In genomic region chr7:100832281-100832633, GRCh38 we compare ENCODE assay signal across 23 cellular contexts.
"Had no signal": no experiment of that assay in that cellular context is flagged by ENCODE, and none has a peak within 500 bp of the region (broad histone marks: within the 10 kb centered on the region; RNA-seq: fewer than 3 reads in every experiment).

No MANE protein-coding gene starts in this region.

- H3K27me3 Mint-ChIP-seq: type B pancreatic cell had no signal

- H3K4me3 ChIP-seq: esophagus muscularis mucosa, gastrocnemius medialis, neural progenitor cell, psoas muscle, spleen, uterus had no signal

- H3K4me2 ChIP-seq: neural progenitor cell had no signal

- H3K9me3 ChIP-seq: esophagus muscularis mucosa, gastrocnemius medialis, psoas muscle, spleen, uterus had no signal

- H3K9me3 Mint-ChIP-seq: central memory CD8-positive, alpha-beta T cell; dendritic cell treated with granulocyte-macrophage colony-stimulating factor and Interleukin-4, amounts not matched to agents 40 ng/mL and 50 ng/mL, for 4 days; effector memory CD8-positive, alpha-beta T cell; naive thymus-derived CD8-positive, alpha-beta T cell; neural progenitor cell; stimulated activated memory B cell treated with anti-CD40 and anti-IgM and Interleukin-4, amounts not matched to agents 10 μg/mL and 1 μg/mL and 100 μg/mL, for 72 hours; stimulated activated naive CD8-positive, alpha-beta T cell treated with anti-CD3 and anti-CD28 coated beads, Interleukin-15, amount 100 ng/mL, for 72 hours; type B pancreatic cell had no signal

- H3K9ac ChIP-seq: neural progenitor cell, parathyroid adenoma had no signal

- H3K36me3 ChIP-seq: esophagus muscularis mucosa, gastrocnemius medialis, neural progenitor cell, spleen, uterus had no signal

- H3K27ac Mint-ChIP-seq: dendritic cell treated with granulocyte-macrophage colony-stimulating factor and Interleukin-4, amounts not matched to agents 40 ng/mL and 50 ng/mL, for 4 days; effector memory CD8-positive, alpha-beta T cell; naive thymus-derived CD8-positive, alpha-beta T cell; neural progenitor cell; stimulated activated memory B cell treated with anti-CD40 and anti-IgM and Interleukin-4, amounts not matched to agents 10 μg/mL and 1 μg/mL and 100 μg/mL, for 72 hours; stimulated activated naive CD8-positive, alpha-beta T cell treated with anti-CD3 and anti-CD28 coated beads, Interleukin-15, amount 100 ng/mL, for 72 hours had no signal

- H3K36me3 Mint-ChIP-seq: neural progenitor cell; stimulated activated memory B cell treated with anti-CD40 and anti-IgM and Interleukin-4, amounts not matched to agents 10 μg/mL and 1 μg/mL and 100 μg/mL, for 72 hours; type B pancreatic cell had no signal

- ATAC-seq: effector memory CD8-positive, alpha-beta T cell; gastrocnemius medialis; naive thymus-derived CD8-positive, alpha-beta T cell; psoas muscle; sciatic nerve; stimulated activated memory B cell treated with anti-CD40 and anti-IgM and Interleukin-4, amounts not matched to agents 10 μg/mL and 1 μg/mL and 100 μg/mL, for 72 hours; stimulated activated naive CD8-positive, alpha-beta T cell treated with anti-CD3 and anti-CD28 coated beads, Interleukin-15, amount 100 ng/mL, for 72 hours had no signal

- H2AFZ ChIP-seq: neural progenitor cell, parathyroid adenoma had no signal

- H3K27ac ChIP-seq: epithelial cell of prostate, esophagus muscularis mucosa, gastrocnemius medialis, neural progenitor cell, parathyroid adenoma, psoas muscle, spleen, uterus had no signal

- H3K79me2 ChIP-seq: parathyroid adenoma had no signal

- H3K27me3 ChIP-seq: esophagus muscularis mucosa, neural progenitor cell, uterus had no signal

- DNase-seq: effector memory CD8-positive, alpha-beta T cell; gastrocnemius medialis; mammary epithelial cell; naive thymus-derived CD8-positive, alpha-beta T cell; nucleus accumbens; retina; spleen; stimulated activated CD4-positive, alpha-beta T cell treated with anti-CD3 and anti-CD28 coated beads, Interleukin-15, amount 100 ng/mL, for 24 hours; stimulated activated CD4-positive, alpha-beta T cell treated with anti-CD3 and anti-CD28 coated beads, Interleukin-1b, Interleukin-23, amount 100 ng/mL, for 48 hours; stimulated activated CD4-positive, alpha-beta T cell treated with anti-CD3 and anti-CD28 coated beads, Interleukin-4, amount 100 ng/mL, for 24 hours; stimulated activated naive CD8-positive, alpha-beta T cell treated with anti-CD3 and anti-CD28 coated beads, Interleukin-15, amount 100 ng/mL, for 72 hours; substantia nigra; uterus had no signal

- H3K4me1 ChIP-seq: psoas muscle had no signal

- H3K4me3 Mint-ChIP-seq: central memory CD8-positive, alpha-beta T cell; dendritic cell treated with granulocyte-macrophage colony-stimulating factor and Interleukin-4, amounts not matched to agents 40 ng/mL and 50 ng/mL, for 4 days; effector memory CD8-positive, alpha-beta T cell; naive thymus-derived CD8-positive, alpha-beta T cell; neural progenitor cell; stimulated activated memory B cell treated with anti-CD40 and anti-IgM and Interleukin-4, amounts not matched to agents 10 μg/mL and 1 μg/mL and 100 μg/mL, for 72 hours; stimulated activated naive CD8-positive, alpha-beta T cell treated with anti-CD3 and anti-CD28 coated beads, Interleukin-15, amount 100 ng/mL, for 72 hours had no signal
